1 cellular context compared by ENCODE assay signal in the genomic region with DNA sequence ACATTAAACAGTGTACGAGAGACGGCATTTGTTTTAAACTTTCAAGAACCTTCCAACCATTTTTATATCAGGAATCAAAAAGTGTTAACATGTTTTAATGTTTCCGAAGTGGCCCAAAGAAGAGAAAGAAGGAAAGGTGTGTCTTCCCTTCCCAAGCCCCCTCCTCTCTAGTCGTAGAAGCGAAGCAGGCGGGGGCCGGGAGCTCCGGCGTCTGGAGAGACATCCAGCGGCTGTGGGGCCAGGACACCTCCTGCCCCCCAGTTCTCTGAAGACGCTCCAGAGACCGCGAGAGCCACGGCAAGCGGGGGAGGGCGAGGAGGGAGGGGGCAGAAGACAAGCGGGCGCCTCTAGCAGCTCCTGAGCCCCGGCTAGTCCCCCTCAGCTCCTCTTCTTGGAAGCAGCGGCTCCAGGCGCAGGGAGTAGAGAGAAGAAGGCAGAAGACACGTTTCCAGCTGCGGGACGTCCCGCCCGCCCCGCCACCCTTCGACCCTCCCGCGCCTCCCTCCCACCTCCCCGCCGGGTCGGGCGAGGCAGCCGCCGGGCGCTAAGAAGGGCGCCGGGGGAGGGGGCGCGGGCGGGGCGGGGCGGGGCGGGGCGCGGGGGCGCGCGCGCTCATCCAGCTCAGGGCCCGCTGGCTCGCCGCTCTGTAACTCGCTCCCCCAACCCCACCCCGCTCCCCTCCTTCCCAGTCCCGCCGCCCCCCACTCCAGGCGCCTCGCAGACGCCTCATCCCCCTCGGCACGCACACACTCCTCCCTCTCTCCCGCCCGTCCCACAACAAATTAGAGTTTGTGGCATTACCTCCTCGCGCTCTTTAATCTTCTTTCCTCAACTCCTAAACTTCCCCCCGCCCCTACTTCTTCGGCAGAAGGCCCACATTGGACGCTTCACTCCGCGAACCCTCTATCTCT.
TF ChIP-seq lines count a peak whose summit lies in the region.

A gene (minus strand): TSS at position 871 of the 911 bp plus-strand sequence.

TF ChIP-seq in K562, 482 proteins besides CTCF, POLR2A, EP300 and RAD21 (continued from another document and continues in another):
- TF ChIP-seq, protein P1, sequence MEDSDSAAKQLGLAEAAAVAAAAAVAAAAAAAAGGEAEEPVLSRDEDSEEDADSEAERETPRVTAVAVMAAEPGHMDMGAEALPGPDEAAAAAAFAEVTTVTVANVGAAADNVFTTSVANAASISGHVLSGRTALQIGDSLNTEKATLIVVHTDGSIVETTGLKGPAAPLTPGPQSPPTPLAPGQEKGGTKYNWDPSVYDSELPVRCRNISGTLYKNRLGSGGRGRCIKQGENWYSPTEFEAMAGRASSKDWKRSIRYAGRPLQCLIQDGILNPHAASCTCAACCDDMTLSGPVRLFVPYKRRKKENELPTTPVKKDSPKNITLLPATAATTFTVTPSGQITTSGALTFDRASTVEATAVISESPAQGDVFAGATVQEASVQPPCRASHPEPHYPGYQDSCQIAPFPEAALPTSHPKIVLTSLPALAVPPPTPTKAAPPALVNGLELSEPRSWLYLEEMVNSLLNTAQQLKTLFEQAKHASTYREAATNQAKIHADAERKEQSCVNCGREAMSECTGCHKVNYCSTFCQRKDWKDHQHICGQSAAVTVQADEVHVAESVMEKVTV (CRISPR knock-in tag; IDR thresholded peaks at IDR 0.05) = no peak
- no peak for TF ChIP-seq ZNF696 (CRISPR knock-in tag; conservative IDR thresholded peaks at IDR 0.05)
- TF ChIP-seq ZNF184 (CRISPR knock-in tag; IDR thresholded peaks at IDR 0.05) = no peak
- peak; percentile 92 for TF ChIP-seq ZNF444 (CRISPR knock-in tag; IDR thresholded peaks at IDR 0.05)
- TF ChIP-seq NCOA2 (IDR thresholded peaks at IDR 0.05; ENCODE audit: partially characterized antibody in 2 of 2) = no peak
- TF ChIP-seq U2AF2 (optimal IDR thresholded peaks at IDR 0.05; ENCODE audit: low read depth, low read length) = no peak
- no peak for TF ChIP-seq ZEB2 (IDR thresholded peaks at IDR 0.05)
- no peak for TF ChIP-seq DNMT1 (IDR thresholded peaks at IDR 0.05)
- no peak for TF ChIP-seq NCOA1 (IDR thresholded peaks at IDR 0.05; ENCODE audit: low read depth)
- TF ChIP-seq, protein P2, sequence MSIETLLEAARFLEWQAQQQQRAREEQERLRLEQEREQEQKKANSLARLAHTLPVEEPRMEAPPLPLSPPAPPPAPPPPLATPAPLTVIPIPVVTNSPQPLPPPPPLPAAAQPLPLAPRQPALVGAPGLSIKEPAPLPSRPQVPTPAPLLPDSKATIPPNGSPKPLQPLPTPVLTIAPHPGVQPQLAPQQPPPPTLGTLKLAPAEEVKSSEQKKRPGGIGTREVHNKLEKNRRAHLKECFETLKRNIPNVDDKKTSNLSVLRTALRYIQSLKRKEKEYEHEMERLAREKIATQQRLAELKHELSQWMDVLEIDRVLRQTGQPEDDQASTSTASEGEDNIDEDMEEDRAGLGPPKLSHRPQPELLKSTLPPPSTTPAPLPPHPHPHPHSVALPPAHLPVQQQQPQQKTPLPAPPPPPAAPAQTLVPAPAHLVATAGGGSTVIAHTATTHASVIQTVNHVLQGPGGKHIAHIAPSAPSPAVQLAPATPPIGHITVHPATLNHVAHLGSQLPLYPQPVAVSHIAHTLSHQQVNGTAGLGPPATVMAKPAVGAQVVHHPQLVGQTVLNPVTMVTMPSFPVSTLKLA (conservative IDR thresholded peaks at IDR 0.05) = no peak
- TF ChIP-seq NR3C1 (CRISPR knock-in tag; IDR thresholded peaks at IDR 0.05) = no peak
- no peak for TF ChIP-seq ZNF274 (IDR thresholded peaks at IDR 0.05; ENCODE audit: borderline replicate concordance, low read depth, low read length)
- peak; percentile 81 for TF ChIP-seq NFYB (IDR thresholded peaks at IDR 0.05; ENCODE audit: extremely low read depth, insufficient read length)
- TF ChIP-seq, protein P3, sequence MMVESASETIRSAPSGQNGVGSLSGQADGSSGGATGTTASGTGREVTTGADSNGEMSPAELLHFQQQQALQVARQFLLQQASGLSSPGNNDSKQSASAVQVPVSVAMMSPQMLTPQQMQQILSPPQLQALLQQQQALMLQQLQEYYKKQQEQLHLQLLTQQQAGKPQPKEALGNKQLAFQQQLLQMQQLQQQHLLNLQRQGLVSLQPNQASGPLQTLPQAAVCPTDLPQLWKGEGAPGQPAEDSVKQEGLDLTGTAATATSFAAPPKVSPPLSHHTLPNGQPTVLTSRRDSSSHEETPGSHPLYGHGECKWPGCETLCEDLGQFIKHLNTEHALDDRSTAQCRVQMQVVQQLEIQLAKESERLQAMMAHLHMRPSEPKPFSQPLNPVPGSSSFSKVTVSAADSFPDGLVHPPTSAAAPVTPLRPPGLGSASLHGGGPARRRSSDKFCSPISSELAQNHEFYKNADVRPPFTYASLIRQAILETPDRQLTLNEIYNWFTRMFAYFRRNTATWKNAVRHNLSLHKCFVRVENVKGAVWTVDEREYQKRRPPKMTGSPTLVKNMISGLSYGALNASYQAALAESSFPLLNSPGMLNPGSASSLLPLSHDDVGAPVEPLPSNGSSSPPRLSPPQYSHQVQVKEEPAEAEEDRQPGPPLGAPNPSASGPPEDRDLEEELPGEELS (CRISPR knock-in tag; IDR thresholded peaks at IDR 0.05; ENCODE audit: borderline replicate concordance) = no peak
- no peak for TF ChIP-seq PHB2 (IDR thresholded peaks at IDR 0.05; ENCODE audit: low read depth)
- TF ChIP-seq JUN (IDR thresholded peaks at IDR 0.05; ENCODE audit: borderline replicate concordance, low read depth, low read length) = no peak
- no peak for TF ChIP-seq JUN (CRISPR knock-in tag; IDR thresholded peaks at IDR 0.05; ENCODE audit: borderline replicate concordance)
- no peak for TF ChIP-seq IRF2 (CRISPR knock-in tag; IDR thresholded peaks at IDR 0.05)
- TF ChIP-seq, protein P4, sequence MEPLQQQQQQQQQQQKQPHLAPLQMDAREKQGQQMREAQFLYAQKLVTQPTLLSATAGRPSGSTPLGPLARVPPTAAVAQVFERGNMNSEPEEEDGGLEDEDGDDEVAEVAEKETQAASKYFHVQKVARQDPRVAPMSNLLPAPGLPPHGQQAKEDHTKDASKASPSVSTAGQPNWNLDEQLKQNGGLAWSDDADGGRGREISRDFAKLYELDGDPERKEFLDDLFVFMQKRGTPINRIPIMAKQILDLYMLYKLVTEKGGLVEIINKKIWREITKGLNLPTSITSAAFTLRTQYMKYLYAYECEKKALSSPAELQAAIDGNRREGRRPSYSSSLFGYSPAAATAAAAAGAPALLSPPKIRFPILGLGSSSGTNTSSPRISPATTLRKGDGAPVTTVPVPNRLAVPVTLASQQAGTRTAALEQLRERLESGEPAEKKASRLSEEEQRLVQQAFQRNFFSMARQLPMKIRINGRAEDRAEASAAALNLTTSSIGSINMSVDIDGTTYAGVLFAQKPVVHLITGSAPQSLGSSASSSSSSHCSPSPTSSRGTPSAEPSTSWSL (CRISPR knock-in tag; IDR thresholded peaks at IDR 0.05; ENCODE audit: borderline replicate concordance) = no peak
- no peak for TF ChIP-seq HIVEP1 (CRISPR knock-in tag; IDR thresholded peaks at IDR 0.05)
- TF ChIP-seq, protein P5, sequence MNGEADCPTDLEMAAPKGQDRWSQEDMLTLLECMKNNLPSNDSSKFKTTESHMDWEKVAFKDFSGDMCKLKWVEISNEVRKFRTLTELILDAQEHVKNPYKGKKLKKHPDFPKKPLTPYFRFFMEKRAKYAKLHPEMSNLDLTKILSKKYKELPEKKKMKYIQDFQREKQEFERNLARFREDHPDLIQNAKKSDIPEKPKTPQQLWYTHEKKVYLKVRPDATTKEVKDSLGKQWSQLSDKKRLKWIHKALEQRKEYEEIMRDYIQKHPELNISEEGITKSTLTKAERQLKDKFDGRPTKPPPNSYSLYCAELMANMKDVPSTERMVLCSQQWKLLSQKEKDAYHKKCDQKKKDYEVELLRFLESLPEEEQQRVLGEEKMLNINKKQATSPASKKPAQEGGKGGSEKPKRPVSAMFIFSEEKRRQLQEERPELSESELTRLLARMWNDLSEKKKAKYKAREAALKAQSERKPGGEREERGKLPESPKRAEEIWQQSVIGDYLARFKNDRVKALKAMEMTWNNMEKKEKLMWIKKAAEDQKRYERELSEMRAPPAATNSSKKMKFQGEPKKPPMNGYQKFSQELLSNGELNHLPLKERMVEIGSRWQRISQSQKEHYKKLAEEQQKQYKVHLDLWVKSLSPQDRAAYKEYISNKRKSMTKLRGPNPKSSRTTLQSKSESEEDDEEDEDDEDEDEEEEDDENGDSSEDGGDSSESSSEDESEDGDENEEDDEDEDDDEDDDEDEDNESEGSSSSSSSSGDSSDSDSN (IDR thresholded peaks at IDR 0.05; ENCODE audit: borderline replicate concordance in 1 of 2, low read depth in 2 of 2, low read length in 2 of 2) = no peak
- no peak for TF ChIP-seq CBFA2T3 (IDR thresholded peaks at IDR 0.05)
- TF ChIP-seq CBX2 (IDR thresholded peaks at IDR 0.05; ENCODE audit: insufficient read depth, low read length, poor library complexity, severe bottlenecking) = no peak
- TF ChIP-seq POLR2AphosphoS5 (IDR thresholded peaks at IDR 0.05; ENCODE audit: control insufficient read depth, insufficient read depth, low read depth, low read length) = peak; percentile 36; the same call in 1 of the 2 replicates
- TF ChIP-seq TOE1 (IDR thresholded peaks at IDR 0.05; ENCODE audit: borderline replicate concordance) = no peak
- TF ChIP-seq TOE1 (CRISPR knock-in tag; IDR thresholded peaks at IDR 0.05; ENCODE audit: borderline replicate concordance, low read depth) = no peak
- no peak; the same call in 1 of the 2 replicates for TF ChIP-seq ZBTB7A (IDR thresholded peaks at IDR 0.05; ENCODE audit: borderline replicate concordance, control insufficient read depth, low read depth, low read length)
- TF ChIP-seq HDAC6 (IDR thresholded peaks at IDR 0.05; ENCODE audit: low read depth, low read length) = no peak
- TF ChIP-seq ATF7 (IDR thresholded peaks at IDR 0.05) = no peak; the same call in 1 of the 2 replicates
- TF ChIP-seq POLR2H (tag; IDR thresholded peaks at IDR 0.05; ENCODE audit: low read depth) = peak; percentile 63
- TF ChIP-seq BCOR (IDR thresholded peaks at IDR 0.05) = no peak
- TF ChIP-seq, protein P6, sequence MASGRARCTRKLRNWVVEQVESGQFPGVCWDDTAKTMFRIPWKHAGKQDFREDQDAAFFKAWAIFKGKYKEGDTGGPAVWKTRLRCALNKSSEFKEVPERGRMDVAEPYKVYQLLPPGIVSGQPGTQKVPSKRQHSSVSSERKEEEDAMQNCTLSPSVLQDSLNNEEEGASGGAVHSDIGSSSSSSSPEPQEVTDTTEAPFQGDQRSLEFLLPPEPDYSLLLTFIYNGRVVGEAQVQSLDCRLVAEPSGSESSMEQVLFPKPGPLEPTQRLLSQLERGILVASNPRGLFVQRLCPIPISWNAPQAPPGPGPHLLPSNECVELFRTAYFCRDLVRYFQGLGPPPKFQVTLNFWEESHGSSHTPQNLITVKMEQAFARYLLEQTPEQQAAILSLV (tag; IDR thresholded peaks at IDR 0.05) = no peak
- TF ChIP-seq, protein P7, sequence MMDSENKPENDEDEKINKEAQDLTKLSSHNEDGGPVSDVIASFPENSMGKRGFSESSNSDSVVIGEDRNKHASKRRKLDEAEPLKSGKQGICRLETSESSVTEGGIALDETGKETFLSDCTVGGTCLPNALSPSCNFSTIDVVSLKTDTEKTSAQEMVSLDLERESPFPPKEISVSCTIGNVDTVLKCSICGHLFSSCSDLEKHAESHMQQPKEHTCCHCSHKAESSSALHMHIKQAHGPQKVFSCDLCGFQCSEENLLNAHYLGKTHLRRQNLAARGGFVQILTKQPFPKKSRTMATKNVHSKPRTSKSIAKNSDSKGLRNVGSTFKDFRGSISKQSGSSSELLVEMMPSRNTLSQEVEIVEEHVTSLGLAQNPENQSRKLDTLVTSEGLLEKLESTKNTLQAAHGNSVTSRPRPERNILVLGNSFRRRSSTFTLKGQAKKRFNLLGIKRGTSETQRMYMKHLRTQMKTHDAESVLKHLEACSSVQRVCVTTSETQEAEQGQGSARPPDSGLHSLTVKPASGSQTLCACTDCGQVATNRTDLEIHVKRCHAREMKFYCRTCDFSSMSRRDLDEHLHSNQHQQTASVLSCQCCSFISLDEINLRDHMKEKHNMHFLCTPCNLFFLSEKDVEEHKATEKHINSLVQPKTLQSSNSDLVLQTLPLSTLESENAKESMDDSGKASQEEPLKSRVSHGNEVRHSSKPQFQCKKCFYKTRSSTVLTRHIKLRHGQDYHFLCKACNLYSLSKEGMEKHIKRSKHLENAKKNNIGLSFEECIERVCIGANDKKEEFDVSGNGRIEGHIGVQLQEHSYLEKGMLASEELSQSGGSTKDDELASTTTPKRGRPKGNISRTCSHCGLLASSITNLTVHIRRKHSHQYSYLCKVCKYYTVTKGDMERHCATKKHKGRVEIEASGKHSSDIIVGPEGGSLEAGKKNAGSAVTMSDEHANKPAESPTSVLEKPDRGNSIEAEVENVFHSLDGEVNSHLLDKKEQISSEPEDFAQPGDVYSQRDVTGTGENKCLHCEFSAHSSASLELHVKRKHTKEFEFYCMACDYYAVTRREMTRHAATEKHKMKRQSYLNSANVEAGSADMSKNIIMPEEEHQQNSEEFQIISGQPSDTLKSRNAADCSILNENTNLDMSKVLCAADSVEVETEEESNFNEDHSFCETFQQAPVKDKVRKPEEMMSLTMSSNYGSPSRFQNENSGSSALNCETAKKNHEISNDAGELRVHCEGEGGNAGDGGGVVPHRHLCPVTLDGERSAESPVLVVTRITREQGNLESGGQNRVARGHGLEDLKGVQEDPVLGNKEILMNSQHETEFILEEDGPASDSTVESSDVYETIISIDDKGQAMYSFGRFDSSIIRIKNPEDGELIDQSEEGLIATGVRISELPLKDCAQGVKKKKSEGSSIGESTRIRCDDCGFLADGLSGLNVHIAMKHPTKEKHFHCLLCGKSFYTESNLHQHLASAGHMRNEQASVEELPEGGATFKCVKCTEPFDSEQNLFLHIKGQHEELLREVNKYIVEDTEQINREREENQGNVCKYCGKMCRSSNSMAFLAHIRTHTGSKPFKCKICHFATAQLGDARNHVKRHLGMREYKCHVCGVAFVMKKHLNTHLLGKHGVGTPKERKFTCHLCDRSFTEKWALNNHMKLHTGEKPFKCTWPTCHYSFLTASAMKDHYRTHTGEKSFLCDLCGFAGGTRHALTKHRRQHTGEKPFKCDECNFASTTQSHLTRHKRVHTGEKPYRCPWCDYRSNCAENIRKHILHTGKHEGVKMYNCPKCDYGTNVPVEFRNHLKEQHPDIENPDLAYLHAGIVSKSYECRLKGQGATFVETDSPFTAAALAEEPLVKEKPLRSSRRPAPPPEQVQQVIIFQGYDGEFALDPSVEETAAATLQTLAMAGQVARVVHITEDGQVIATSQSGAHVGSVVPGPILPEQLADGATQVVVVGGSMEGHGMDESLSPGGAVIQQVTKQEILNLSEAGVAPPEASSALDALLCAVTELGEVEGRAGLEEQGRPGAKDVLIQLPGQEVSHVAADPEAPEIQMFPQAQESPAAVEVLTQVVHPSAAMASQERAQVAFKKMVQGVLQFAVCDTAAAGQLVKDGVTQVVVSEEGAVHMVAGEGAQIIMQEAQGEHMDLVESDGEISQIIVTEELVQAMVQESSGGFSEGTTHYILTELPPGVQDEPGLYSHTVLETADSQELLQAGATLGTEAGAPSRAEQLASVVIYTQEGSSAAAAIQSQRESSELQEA (IDR thresholded peaks at IDR 0.05; ENCODE audit: low read depth) = no peak
- TF ChIP-seq BHLHE40 (IDR thresholded peaks at IDR 0.05; ENCODE audit: low read length) = no peak
- TF ChIP-seq BMI1 (IDR thresholded peaks at IDR 0.05; ENCODE audit: low read length) = no peak
